In the genomic region with DNA sequence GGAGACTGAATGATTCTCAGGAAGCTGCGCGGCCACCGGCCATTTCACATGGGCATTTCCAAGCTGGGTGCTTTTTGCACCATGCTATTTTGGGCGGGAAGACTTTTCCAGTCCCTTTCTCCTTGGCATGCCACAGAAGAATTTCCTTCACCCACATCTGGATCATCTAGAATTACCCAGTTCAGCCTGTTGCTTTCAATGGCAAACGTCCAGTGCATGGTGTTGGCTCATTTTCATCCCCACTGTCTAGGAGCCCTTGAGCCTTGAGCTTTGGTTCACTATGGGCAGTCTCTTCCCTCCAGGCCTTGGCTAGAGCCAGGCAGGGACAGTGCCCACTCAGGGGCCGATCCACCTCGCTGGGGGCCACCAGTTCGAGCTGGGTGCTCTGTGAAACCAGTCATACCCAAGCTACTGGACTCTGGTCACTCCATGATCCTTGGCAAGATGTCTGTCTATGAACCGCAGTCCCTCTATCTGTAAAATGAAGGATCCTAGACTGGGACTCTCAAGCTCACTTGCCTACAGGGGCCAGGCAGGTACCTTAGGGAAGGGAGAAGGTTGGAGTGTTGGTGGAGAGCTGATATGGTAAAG, we compare ENCODE assay signal across 20 cellular contexts.
"Had no signal": no experiment of that assay in that cellular context is flagged by ENCODE, and none has a peak within 500 bp of the region (broad histone marks: within the 10 kb centered on the region; RNA-seq: fewer than 3 reads in every experiment).

No MANE protein-coding gene starts in this region.

- H3K9me3 ChIP-seq: colonic mucosa, esophagus squamous epithelium, heart right ventricle, left lung, neutrophil, right lobe of liver, stomach, thyroid gland had no signal

- H3K27ac ChIP-seq: colonic mucosa, esophagus squamous epithelium, heart right ventricle, left lung, neutrophil, parathyroid adenoma, right lobe of liver, stomach, thyroid gland had no signal

- H3K9ac ChIP-seq: parathyroid adenoma had no signal

- H2AFZ ChIP-seq: parathyroid adenoma had no signal

- ATAC-seq: heart right ventricle; left cardiac atrium; left lung; naive thymus-derived CD8-positive, alpha-beta T cell had no signal

- H3K4me1 ChIP-seq: colonic mucosa, esophagus squamous epithelium, heart right ventricle, left lung, parathyroid adenoma, right lobe of liver, stomach, thyroid gland had no signal

- H3K27me3 ChIP-seq: colonic mucosa, esophagus squamous epithelium, left lung, neutrophil, right lobe of liver, thyroid gland had no signal

- H3K79me2 ChIP-seq: parathyroid adenoma had no signal

- DNase-seq: colonic mucosa; effector memory CD4-positive, alpha-beta T cell; esophagus squamous epithelium; foreskin melanocyte; glutamatergic neuron; heart right ventricle; hippocampal formation; left cardiac atrium; left lung; mammary epithelial cell; naive thymus-derived CD8-positive, alpha-beta T cell; right lobe of liver; stimulated activated CD4-positive, alpha-beta T cell treated with anti-CD3 and anti-CD28 coated beads, Interleukin-2, amount 100 ng/mL, for 24 hours; stimulated activated CD4-positive, alpha-beta T cell treated with anti-CD3 and anti-CD28 coated beads, Interleukin-4, amount 100 ng/mL, for 24 hours; stimulated activated naive CD4-positive, alpha-beta T cell treated with Interleukin-2 at 50 U/mL for 16 hours; stomach; thyroid gland; trophoblast cell had no signal

- H3K4me3 ChIP-seq: colonic mucosa, esophagus squamous epithelium, heart right ventricle, left lung, right lobe of liver, stomach, thyroid gland had no signal

- H3K36me3 ChIP-seq: colonic mucosa, esophagus squamous epithelium, heart right ventricle, left lung, neutrophil, right lobe of liver, stomach, thyroid gland had no signal
